In genomic region chr5:179817071-179817840, GRCh38 we compare ENCODE assay signal across 8 cellular contexts. TPM values are rescaled to one million over a fixed set of nuclear protein-coding genes. Genes with fewer than 3 reads are reported as not detected.
DNase-seq lines count a peak whose midpoint lies in the region; ATAC-seq and TF ChIP-seq lines count a peak whose summit lies in the region.

No MANE protein-coding gene starts in this region.

- H3K36me3 ChIP-seq in DOHH2 (ENCODE audit: control insufficient read depth, low read length) = peaks cover 8% of the 10 kb centered on the region
- H3K36me3 ChIP-seq in right atrium auricular region = peaks cover 5% of the 10 kb centered on the region
- peaks cover 5 to 13% of the 10 kb centered on the region in 2 experiments for H3K36me3 ChIP-seq in SK-N-SH (replicated peaks in 1 of 2; ENCODE audit: control insufficient read depth in 1 of 2, insufficient read depth in 2 of 2, low read length in 1 of 2)

- no peak overlapping the region for H2AFZ ChIP-seq in SK-N-SH (ENCODE audit: low read depth)

- H3K4me3 ChIP-seq in DOHH2 (ENCODE audit: low read length) (no peak overlapping the region), right atrium auricular region (peak overlapping the region; percentile 40 to 64), retinal pigment epithelial cell (ENCODE audit: low read length) (peak overlapping the region; percentile 41), SK-N-SH (ENCODE audit: low read depth in 2 of 2, low read length in 1 of 2) (no peak overlapping the region)

- TF ChIP-seq CTCF in DOHH2 (IDR thresholded peaks at IDR 0.05; ENCODE audit: low read depth, low read length, poor library complexity, severe bottlenecking) (no peak), right atrium auricular region (IDR thresholded peaks at IDR 0.05) (peak in 1 of 2 donors; percentile 31), retinal pigment epithelial cell (conservative IDR thresholded peaks at IDR 0.05; ENCODE audit: low read depth, low read length) (no peak), SK-N-SH (IDR thresholded peaks at IDR 0.05) (no peak), omental fat pad (IDR thresholded peaks at IDR 0.05) (no peak)

- no peak overlapping the region for H3K27ac Mint-ChIP-seq in activated T-helper 2 cell treated with anti-CD3 and anti-CD28 coated beads, Interferon-gamma antibody, Interleukin-2, Interleukin-4, amounts not matched to agents 10 μg/mL and 5 μg/mL and 100 μg/mL, durations not matched to agents 14 hours and 24 hours and 36 hours

- POLR2A ChIA-PET in SK-N-SH (lab: Yijun Ruan, JAX) = no interaction called here

- H3K9me2 ChIP-seq in DOHH2 (replicated peaks; ENCODE audit: control insufficient read depth, low read length) (no peaks in the 10 kb centered on the region), SK-N-SH (no peaks in the 10 kb centered on the region)

- peaks cover 27% of the 10 kb centered on the region for H3K36me3 Mint-ChIP-seq in activated T-helper 2 cell treated with anti-CD3 and anti-CD28 coated beads, Interferon-gamma antibody, Interleukin-2, Interleukin-4, amounts not matched to agents 10 μg/mL and 5 μg/mL and 100 μg/mL, durations not matched to agents 14 hours and 24 hours and 36 hours (ENCODE audit: low read depth)

- no peak for TF ChIP-seq EP300 in SK-N-SH (IDR thresholded peaks at IDR 0.05; ENCODE audit: borderline replicate concordance in 1 of 2, low read depth in 1 of 2, low read length in 1 of 2)

- H3K27ac ChIP-seq in DOHH2 (ENCODE audit: low read depth, low read length) = no peak overlapping the region
- peak overlapping the region; percentile 38 to 71 for H3K27ac ChIP-seq in right atrium auricular region
- peak overlapping the region in 1 of 2 experiments; percentile 94; a peak in 1 of 4 replicates for H3K27ac ChIP-seq in SK-N-SH (ENCODE audit: low read depth in 2 of 2, low read length in 1 of 2)

- intact Hi-C loops in activated T-helper 2 cell treated with anti-CD3 and anti-CD28 coated beads, Interferon-gamma antibody, Interleukin-2, Interleukin-4, amounts not matched to agents 10 μg/mL and 5 μg/mL and 100 μg/mL, durations not matched to agents 14 hours and 24 hours and 36 hours (cut with micrococcal nuclease) = no loop called here

- 87% methylated on average over 33 of the region's 51 CpGs for WGBS in SK-N-SH (ENCODE audit: low lambda C conversion rate)

- H3F3A ChIP-seq in DOHH2 (ENCODE audit: control insufficient read depth, insufficient read depth) (peaks cover 8% of the 10 kb centered on the region; the same call in 1 of the 2 replicates), SK-N-SH (replicated peaks; ENCODE audit: insufficient read depth) (peaks cover 10% of the 10 kb centered on the region)

- no peaks in the 10 kb centered on the region for H3K27me3 ChIP-seq in DOHH2 (ENCODE audit: control insufficient read depth, low read length)
- H3K27me3 ChIP-seq in right atrium auricular region = no peaks in the 10 kb centered on the region
- H3K27me3 ChIP-seq in SK-N-SH (ENCODE audit: insufficient read depth) = no peaks in the 10 kb centered on the region

- no peak for ATAC-seq in omental fat pad (ENCODE audit: low FRiP score)

- TF ChIP-seq RAD21 in SK-N-SH (IDR thresholded peaks at IDR 0.05; ENCODE audit: low read length) = no peak

- H3K27me3 Mint-ChIP-seq in activated T-helper 2 cell treated with anti-CD3 and anti-CD28 coated beads, Interferon-gamma antibody, Interleukin-2, Interleukin-4, amounts not matched to agents 10 μg/mL and 5 μg/mL and 100 μg/mL, durations not matched to agents 14 hours and 24 hours and 36 hours (ENCODE audit: low read depth) = no peaks in the 10 kb centered on the region

- H3K9me3 Mint-ChIP-seq in activated T-helper 2 cell treated with anti-CD3 and anti-CD28 coated beads, Interferon-gamma antibody, Interleukin-2, Interleukin-4, amounts not matched to agents 10 μg/mL and 5 μg/mL and 100 μg/mL, durations not matched to agents 14 hours and 24 hours and 36 hours = no peaks in the 10 kb centered on the region

- peaks cover 24% of the 10 kb centered on the region for H3K4me1 Mint-ChIP-seq in activated T-helper 2 cell treated with anti-CD3 and anti-CD28 coated beads, Interferon-gamma antibody, Interleukin-2, Interleukin-4, amounts not matched to agents 10 μg/mL and 5 μg/mL and 100 μg/mL, durations not matched to agents 14 hours and 24 hours and 36 hours (ENCODE audit: low read depth)

- H3K4me1 ChIP-seq in DOHH2 (ENCODE audit: control insufficient read depth, low read length) = peaks cover 33% of the 10 kb centered on the region
- H3K4me1 ChIP-seq in right atrium auricular region = peaks cover 0 to 45% of the 10 kb centered on the region in 2 donors
- peaks cover 14 to 30% of the 10 kb centered on the region in 2 experiments for H3K4me1 ChIP-seq in SK-N-SH (ENCODE audit: control insufficient read depth in 1 of 2, insufficient read depth in 2 of 2, low read depth in 1 of 2, low read length in 1 of 2)

- H3K9me3 ChIP-seq in DOHH2 (ENCODE audit: control insufficient read depth, insufficient read depth, low read length) = no peaks in the 10 kb centered on the region
- no peaks in the 10 kb centered on the region for H3K9me3 ChIP-seq in right atrium auricular region
- no peaks in the 10 kb centered on the region for H3K9me3 ChIP-seq in SK-N-SH

- peak overlapping the region; percentile 65 for H3K4me3 Mint-ChIP-seq in activated T-helper 2 cell treated with anti-CD3 and anti-CD28 coated beads, Interferon-gamma antibody, Interleukin-2, Interleukin-4, amounts not matched to agents 10 μg/mL and 5 μg/mL and 100 μg/mL, durations not matched to agents 14 hours and 24 hours and 36 hours (ENCODE audit: low read depth)

- no peak for DNase-seq in activated T-helper 2 cell treated with anti-CD3 and anti-CD28 coated beads, Interferon-gamma antibody, Interleukin-2, Interleukin-4, amounts not matched to agents 10 μg/mL and 5 μg/mL and 100 μg/mL, durations not matched to agents 14 hours and 24 hours and 36 hours (ENCODE audit: low spot score)
- DNase-seq in right atrium auricular region (ENCODE audit: low spot score) (no peak), retinal pigment epithelial cell (ENCODE audit: low read depth) (no peak), RKO (ENCODE audit: low spot score) (no peak), kidney tubule cell (ENCODE audit: low spot score) (no peak), SK-N-SH (no peak), omental fat pad (ENCODE audit: low spot score) (no peak)

- peaks cover 6% of the 10 kb centered on the region; the same call in 1 of the 2 replicates for H4K20me1 ChIP-seq in DOHH2 (ENCODE audit: control insufficient read depth, insufficient read depth, low read depth, low read length)
- peaks cover 13% of the 10 kb centered on the region for H4K20me1 ChIP-seq in SK-N-SH (ENCODE audit: insufficient read depth)

- H3K9ac ChIP-seq in SK-N-SH = no peak overlapping the region

- CTCF ChIA-PET in SK-N-SH (lab: Yijun Ruan, JAX) = no interaction called here

- H3K79me2 ChIP-seq in DOHH2 (ENCODE audit: control insufficient read depth, low read length) (peaks cover 19% of the 10 kb centered on the region), SK-N-SH (ENCODE audit: insufficient read depth) (peaks cover 21% of the 10 kb centered on the region)

- H3K4me2 ChIP-seq in DOHH2 (ENCODE audit: low read length) (peak overlapping the region; percentile 10), SK-N-SH (no peak overlapping the region)

TF ChIP-seq in SK-N-SH, 30 proteins besides CTCF, POLR2A, EP300 and RAD21:
- TF ChIP-seq NRF1 (IDR thresholded peaks at IDR 0.05; ENCODE audit: low read depth, low read length) = no peak

RNA-seq across cellular contexts. Expression of gene SQSTM1, which starts 3.4 kb away (rescaled TPM):
- 194 TPM in 2 replicates for total RNA-seq in activated T-helper 2 cell treated with anti-CD3 and anti-CD28 coated beads, Interferon-gamma antibody, Interleukin-2, Interleukin-4, amounts not matched to agents 10 μg/mL and 5 μg/mL and 100 μg/mL, durations not matched to agents 14 hours and 24 hours and 36 hours
- 100 to 1,000 TPM; 379 to 436 TPM for total RNA-seq in right atrium auricular region
- 181 and 185 TPM in 2 replicates for polyA plus RNA-seq in SK-N-SH (2012; rRNA removed)
- polyA plus RNA-seq in SK-N-SH (2012; cell fraction: cytosol; rRNA removed) = 98.5 and 121 TPM in 2 replicates
- polyA plus RNA-seq in SK-N-SH (2012; cell fraction: nucleus; rRNA removed) = 413 and 442 TPM in 2 replicates
- total RNA-seq in omental fat pad = 100 to 1,000 TPM; 400 to 762 (median 566) TPM

RNA-seq across cellular contexts. Expression of gene MGAT4B, which starts 10.6 kb away (rescaled TPM):
- total RNA-seq in activated T-helper 2 cell treated with anti-CD3 and anti-CD28 coated beads, Interferon-gamma antibody, Interleukin-2, Interleukin-4, amounts not matched to agents 10 μg/mL and 5 μg/mL and 100 μg/mL, durations not matched to agents 14 hours and 24 hours and 36 hours = 135 and 139 TPM in 2 replicates
- total RNA-seq in right atrium auricular region = 10 to 100 TPM; 71.7 to 77.1 TPM
- 174 and 190 TPM in 2 replicates for polyA plus RNA-seq in SK-N-SH (2012; rRNA removed)
- polyA plus RNA-seq in SK-N-SH (2012; cell fraction: cytosol; rRNA removed) = 120 and 170 TPM in 2 replicates
- polyA plus RNA-seq in SK-N-SH (2012; cell fraction: nucleus; rRNA removed) = 434 and 545 TPM in 2 replicates
- 10 to 100 TPM; 67.6 to 90.1 (median 73.9) TPM for total RNA-seq in omental fat pad

RNA-seq across cellular contexts. Expression of gene LTC4S, which starts 23.5 kb away (rescaled TPM):
- total RNA-seq in activated T-helper 2 cell treated with anti-CD3 and anti-CD28 coated beads, Interferon-gamma antibody, Interleukin-2, Interleukin-4, amounts not matched to agents 10 μg/mL and 5 μg/mL and 100 μg/mL, durations not matched to agents 14 hours and 24 hours and 36 hours = 0.62 and 3.2 TPM in 2 replicates
- total RNA-seq in right atrium auricular region (10 to 100 TPM in 1 of 2 donors, 1 to 10 TPM in 1; 9.0 to 11.1 TPM), omental fat pad (10 to 100 TPM in 2 of 4 donors, 1 to 10 TPM in 2; 7.1 to 15.1 (median 12.0) TPM)
- 0.34 and 0.43 TPM in 2 replicates for polyA plus RNA-seq in SK-N-SH (2012; rRNA removed)
- 0.14 TPM in 1 of 2 replicates, not detected in the other for polyA plus RNA-seq in SK-N-SH (2012; cell fraction: cytosol; rRNA removed)
- polyA plus RNA-seq in SK-N-SH (2012; cell fraction: nucleus; rRNA removed) = 0.67 and 0.75 TPM in 2 replicates

RNA-seq across cellular contexts. Expression of gene MRNIP, which starts 41.4 kb away (rescaled TPM):
- 24.4 and 30.1 TPM in 2 replicates for total RNA-seq in activated T-helper 2 cell treated with anti-CD3 and anti-CD28 coated beads, Interferon-gamma antibody, Interleukin-2, Interleukin-4, amounts not matched to agents 10 μg/mL and 5 μg/mL and 100 μg/mL, durations not matched to agents 14 hours and 24 hours and 36 hours
- total RNA-seq in right atrium auricular region (10 to 100 TPM; 12.5 to 20.3 TPM), omental fat pad (10 to 100 TPM; 15.3 to 26.8 (median 17.7) TPM)
- 32.8 and 34.9 TPM in 2 replicates for polyA plus RNA-seq in SK-N-SH (2012; rRNA removed)
- 12.4 and 13.7 TPM in 2 replicates for polyA plus RNA-seq in SK-N-SH (2012; cell fraction: cytosol; rRNA removed)
- polyA plus RNA-seq in SK-N-SH (2012; cell fraction: nucleus; rRNA removed) = 283 and 329 TPM in 2 replicates

Comparison
In these comparisons a context has a peak if more than half of its experiments do, and no peak if none do; other contexts are left out.
1. H3K4me3 ChIP-seq: peak in right atrium auricular region (2 of 2) and retinal pigment epithelial cell (single experiment); none in DOHH2 (single experiment) and SK-N-SH (0 of 2).